8 cellular contexts compared by ENCODE assay signal in the genomic region with DNA sequence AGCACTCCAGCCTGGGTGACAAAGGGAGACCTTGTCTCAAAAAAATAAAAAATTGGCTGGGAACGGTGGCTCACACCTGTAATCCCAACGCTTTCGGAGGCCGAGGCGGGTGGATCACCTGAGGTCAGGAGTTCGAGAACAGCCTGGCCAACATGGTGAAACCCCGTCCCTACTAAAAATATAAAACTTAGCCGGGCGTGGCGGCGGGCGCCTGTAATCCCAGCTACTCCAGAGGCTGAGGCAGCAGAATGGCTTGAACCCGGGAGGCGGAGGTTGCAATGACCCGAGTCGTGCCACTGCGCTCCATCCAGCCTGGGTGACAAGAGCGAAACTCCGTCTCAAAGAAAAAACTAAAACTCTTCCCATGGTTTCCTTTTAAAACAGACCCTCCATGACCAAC. TPM values are rescaled to one million over a fixed set of nuclear protein-coding genes. Genes with fewer than 3 reads are reported as not detected.
A peak's percentile ranks its signal among the peaks of the same experiment; 100 is the strongest.
DNase-seq lines count a peak whose midpoint lies in the region; ATAC-seq, FAIRE-seq and TF ChIP-seq lines count a peak whose summit lies in the region.
"Not testable (repeated sequence)": the region's sequence is repeated elsewhere in the genome, so short reads cannot be mapped to it uniquely, and the experiment has no call there.

No MANE protein-coding gene starts in this region.

- H3K4me3 ChIP-seq in BE2C (ENCODE audit: low read depth, low read length) (peak overlapping the region; percentile 78), MM.1S (ENCODE audit: low read length) (peak overlapping the region; percentile 69), mammary epithelial cell (replicated peaks in 1 of 3; ENCODE audit: insufficient read depth in 1 of 3, low read depth in 2 of 3, low read length in 3 of 3) (peak overlapping the region; percentile 54 to 74 (median 62)), fibroblast of the aortic adventitia (ENCODE audit: low read depth, low read length) (peak overlapping the region; percentile 76), lower lobe of right lung (peak overlapping the region; percentile 92), pancreas (peak overlapping the region; percentile 79 to 83 (median 82)), suprapubic skin (peak overlapping the region; percentile 77)

- POLR2A ChIA-PET in activated CD8-positive, alpha-beta T cell treated with anti-CD3 and anti-CD28 coated beads, Interleukin-2, amount 10 ng/mL, durations not matched to agents 7 days and 5 days (lab: Charles Lee) = not testable (repeated sequence)

- dilution Hi-C loops in mammary epithelial cell (cut with HindIII; ENCODE audit: low sequenced_read_pairs) = not testable (repeated sequence)

- peak overlapping the region; percentile 22 for H3K4me3 Mint-ChIP-seq in activated CD8-positive, alpha-beta T cell treated with anti-CD3 and anti-CD28 coated beads, Interleukin-2, amount 10 ng/mL, durations not matched to agents 7 days and 5 days

- DNase-seq in BE2C; MM.1S; activated CD8-positive, alpha-beta T cell treated with anti-CD3 and anti-CD28 coated beads, Interleukin-2, amount 10 ng/mL, durations not matched to agents 7 days and 5 days; mammary epithelial cell; fibroblast of the aortic adventitia (ENCODE audit: low read depth); lower lobe of right lung; pancreas; suprapubic skin (ENCODE audit: low spot score in 2 of 2): not testable (repeated sequence)

- H3K4me2 ChIP-seq in MM.1S (ENCODE audit: low read depth, low read length) (peak overlapping the region; percentile 93), mammary epithelial cell (ENCODE audit: insufficient read depth, low read depth, low read length) (peak overlapping the region; percentile 99)

- H3K27ac ChIP-seq in MM.1S (ENCODE audit: low read length) = not testable (repeated sequence)
- H3K27ac ChIP-seq in mammary epithelial cell (ENCODE audit: insufficient read depth, low read depth, low read length) (peak overlapping the region; percentile 59), lower lobe of right lung (peak overlapping the region; percentile 84), pancreas (peak overlapping the region; percentile 57 to 88 (median 78)), suprapubic skin (peak overlapping the region; percentile 82)

- not testable (repeated sequence) for H3K9me3 Mint-ChIP-seq in activated CD8-positive, alpha-beta T cell treated with anti-CD3 and anti-CD28 coated beads, Interleukin-2, amount 10 ng/mL, durations not matched to agents 7 days and 5 days (ENCODE audit: insufficient read depth)

- H2AFZ ChIP-seq in MM.1S (ENCODE audit: low read length) = not testable (repeated sequence)
- peak overlapping the region; percentile 97 for H2AFZ ChIP-seq in mammary epithelial cell (ENCODE audit: low read depth, low read length)

- not testable (repeated sequence) for TF ChIP-seq EP300 in suprapubic skin (IDR thresholded peaks at IDR 0.05)

- BruUV-seq in mammary epithelial cell (replicated peaks; lab: Mats Ljungman, UMichigan) = not testable (repeated sequence)

- H3K9me2 ChIP-seq in MM.1S (replicated peaks; ENCODE audit: insufficient read depth, low read length) = not testable (repeated sequence)

- not testable (repeated sequence) for FAIRE-seq in pancreas (lab: Jason Lieb, UNC)

- intact Hi-C loops in mammary epithelial cell (cut with micrococcal nuclease); lower lobe of right lung (cut with DNase I); pancreas (cut with DNase I): not testable (repeated sequence)

- H3K27ac Mint-ChIP-seq in activated CD8-positive, alpha-beta T cell treated with anti-CD3 and anti-CD28 coated beads, Interleukin-2, amount 10 ng/mL, durations not matched to agents 7 days and 5 days = not testable (repeated sequence)

- WGBS in mammary epithelial cell (ENCODE audit: low coverage, missing lambda C conversion rate) = 92% methylated on average over 19 of the region's 19 CpGs
- WGBS in pancreas, 2 donors = 90 to 91% methylated on average over 19 of the region's 19 CpGs
- WGBS in suprapubic skin = 82% methylated on average over 19 of the region's 19 CpGs

- H3K9me3 ChIP-seq in BE2C; MM.1S (replicated peaks; ENCODE audit: insufficient read depth, low read length); mammary epithelial cell (replicated peaks; ENCODE audit: insufficient read depth, low read length); lower lobe of right lung; pancreas; suprapubic skin: not testable (repeated sequence)

- TF ChIP-seq CTCF in BE2C (IDR thresholded peaks at IDR 0.05; ENCODE audit: low read depth, low read length); MM.1S (IDR thresholded peaks at IDR 0.05; ENCODE audit: low read length); mammary epithelial cell (conservative IDR thresholded peaks at IDR 0.05 in 1 of 2, IDR thresholded peaks at IDR 0.05 in 1 of 2; ENCODE audit: extremely low read depth in 1 of 2, insufficient read depth in 1 of 2, low read depth in 1 of 2, low read length in 2 of 2); fibroblast of the aortic adventitia (IDR thresholded peaks at IDR 0.05; ENCODE audit: insufficient read depth, low read length); lower lobe of right lung (IDR thresholded peaks at IDR 0.05); pancreas (IDR thresholded peaks at IDR 0.05); suprapubic skin (IDR thresholded peaks at IDR 0.05): not testable (repeated sequence)

- not testable (repeated sequence) for H3F3A ChIP-seq in MM.1S (ENCODE audit: insufficient read depth, low read length)

- TF ChIP-seq POLR2A in suprapubic skin (IDR thresholded peaks at IDR 0.05) = not testable (repeated sequence)

- ATAC-seq in activated CD8-positive, alpha-beta T cell treated with anti-CD3 and anti-CD28 coated beads, Interleukin-2, amount 10 ng/mL, durations not matched to agents 7 days and 5 days; lower lobe of right lung; pancreas: not testable (repeated sequence)

- H3K27me3 ChIP-seq in BE2C; mammary epithelial cell (ENCODE audit: insufficient read depth, low read length); lower lobe of right lung (ENCODE audit: low read depth); pancreas; suprapubic skin: not testable (repeated sequence)
- peaks cover 34% of the 10 kb centered on the region for H3K27me3 ChIP-seq in MM.1S (replicated peaks; ENCODE audit: insufficient read depth, low read length)

- in situ Hi-C loops in mammary epithelial cell (cut with MboI; ENCODE audit: low sequenced_read_pairs in 2 of 2) = loop anchor here in 1 of 2 donors (25.0 kb wide), 1 partner anchor 153 kb away; no protein-coding TSS in a partner anchor

- not testable (repeated sequence) for H3K36me3 Mint-ChIP-seq in activated CD8-positive, alpha-beta T cell treated with anti-CD3 and anti-CD28 coated beads, Interleukin-2, amount 10 ng/mL, durations not matched to agents 7 days and 5 days (ENCODE audit: low read depth)

- not testable (repeated sequence) for H3K9ac ChIP-seq in MM.1S (ENCODE audit: low read length)
- H3K9ac ChIP-seq in mammary epithelial cell (ENCODE audit: insufficient read depth, low read length) = peak overlapping the region; percentile 63

- not testable (repeated sequence) for H4K20me1 ChIP-seq in MM.1S (ENCODE audit: insufficient read depth, low read length); mammary epithelial cell (ENCODE audit: insufficient read depth, low read length)

- peaks cover 36% of the 10 kb centered on the region for H3K27me3 Mint-ChIP-seq in activated CD8-positive, alpha-beta T cell treated with anti-CD3 and anti-CD28 coated beads, Interleukin-2, amount 10 ng/mL, durations not matched to agents 7 days and 5 days (ENCODE audit: low read depth)

- H3K4me1 ChIP-seq in BE2C; MM.1S (ENCODE audit: low read length); mammary epithelial cell (ENCODE audit: insufficient read depth, low read length); pancreas: not testable (repeated sequence)
- H3K4me1 ChIP-seq in lower lobe of right lung = peaks cover 26% of the 10 kb centered on the region
- peaks cover 41% of the 10 kb centered on the region for H3K4me1 ChIP-seq in suprapubic skin

- not testable (repeated sequence) for H3K79me2 ChIP-seq in MM.1S (ENCODE audit: low read length); mammary epithelial cell (ENCODE audit: insufficient read depth, low read length)

- not testable (repeated sequence) for H3K36me3 ChIP-seq in BE2C; MM.1S (replicated peaks; ENCODE audit: insufficient read depth, low read length); mammary epithelial cell (ENCODE audit: insufficient read depth, low read length); lower lobe of right lung; pancreas; suprapubic skin

- CTCF ChIA-PET in activated CD8-positive, alpha-beta T cell treated with anti-CD3 and anti-CD28 coated beads, Interleukin-2, amount 10 ng/mL, durations not matched to agents 7 days and 5 days (lab: Charles Lee) = interaction anchor here (2.3 to 3.8 kb wide), 3 partner anchors 12 to 155 kb away, joined by 7 to 22 read pairs (median 8); no protein-coding TSS in a partner anchor
- CTCF ChIA-PET in mammary epithelial cell (lab: Charles Lee; ENCODE audit: low non-redundant PET) = not testable (repeated sequence)

- H3K4me1 Mint-ChIP-seq in activated CD8-positive, alpha-beta T cell treated with anti-CD3 and anti-CD28 coated beads, Interleukin-2, amount 10 ng/mL, durations not matched to agents 7 days and 5 days (ENCODE audit: low read depth) = not testable (repeated sequence)

RNA-seq across cellular contexts. Expression of gene ZDHHC1, which starts 0.9 kb away (rescaled TPM):
- polyA plus RNA-seq in BE2C (2012; ENCODE audit: insufficient read depth, insufficient read length, low read depth) = 4.9 TPM
- under 1 TPM in 1 of 2 experiments, not detected in 1; 0.26 TPM for total RNA-seq in activated CD8-positive, alpha-beta T cell treated with anti-CD3 and anti-CD28 coated beads, Interleukin-2, amount 10 ng/mL, durations not matched to agents 7 days and 5 days
- total RNA-seq in mammary epithelial cell (1 to 10 TPM; 5.3 to 6.3 TPM), fibroblast of the aortic adventitia (ENCODE audit: low replicate concordance) (7.1 and 7.6 TPM in 2 replicates), lower lobe of right lung (18.9 TPM), pancreas (10 to 100 TPM in 2 of 6 donors, 1 to 10 TPM in 4; 8.1 to 11.3 (median 9.7) TPM), suprapubic skin (10 to 100 TPM; 14.0 to 31.0 (median 23.8) TPM)
- polyA plus RNA-seq in mammary epithelial cell (2.4 TPM), pancreas (10 to 100 TPM; 11.2 to 15.2 TPM)
- 0.88 TPM for polyA minus RNA-seq in mammary epithelial cell

RNA-seq across cellular contexts. Expression of gene HSD11B2, which starts 15.5 kb away (rescaled TPM):
- 1.1 TPM for polyA plus RNA-seq in BE2C (2012; ENCODE audit: insufficient read depth, insufficient read length, low read depth)
- total RNA-seq in activated CD8-positive, alpha-beta T cell treated with anti-CD3 and anti-CD28 coated beads, Interleukin-2, amount 10 ng/mL, durations not matched to agents 7 days and 5 days = not detected
- total RNA-seq in mammary epithelial cell = 1 to 10 TPM in 1 of 2 donors, under 1 TPM in 1; 0.56 to 1.8 TPM
- polyA plus RNA-seq in mammary epithelial cell = 1.00 TPM
- polyA minus RNA-seq in mammary epithelial cell = not detected
- not detected in 2 replicates for total RNA-seq in fibroblast of the aortic adventitia (ENCODE audit: low replicate concordance)
- total RNA-seq in lower lobe of right lung = 2.9 TPM
- 1 to 10 TPM; 1.4 to 6.8 (median 5.0) TPM for total RNA-seq in pancreas
- 10 to 100 TPM in 1 of 2 donors, 1 to 10 TPM in 1; 7.7 to 11.3 TPM for polyA plus RNA-seq in pancreas
- 100 to 1,000 TPM in 1 of 4 donors, 10 to 100 TPM in 3; 45.6 to 164 (median 69.1) TPM for total RNA-seq in suprapubic skin

RNA-seq across cellular contexts. Expression of gene TPPP3, which starts 22.1 kb away (rescaled TPM):
- 28.0 TPM for polyA plus RNA-seq in BE2C (2012; ENCODE audit: insufficient read depth, insufficient read length, low read depth)
- not detected for total RNA-seq in activated CD8-positive, alpha-beta T cell treated with anti-CD3 and anti-CD28 coated beads, Interleukin-2, amount 10 ng/mL, durations not matched to agents 7 days and 5 days
- total RNA-seq in mammary epithelial cell = not detected
- polyA plus RNA-seq in mammary epithelial cell = 0.14 TPM
- not detected for polyA minus RNA-seq in mammary epithelial cell
- 0.74 and 0.99 TPM in 2 replicates for total RNA-seq in fibroblast of the aortic adventitia (ENCODE audit: low replicate concordance)
- total RNA-seq in lower lobe of right lung = 123 TPM
- total RNA-seq in pancreas = 10 to 100 TPM in 2 of 6 donors, 1 to 10 TPM in 4; 4.5 to 30.3 (median 7.1) TPM
- 10 to 100 TPM; 30.1 to 76.2 TPM for polyA plus RNA-seq in pancreas
- 100 to 1,000 TPM in 3 of 4 donors, 10 to 100 TPM in 1; 47.6 to 182 (median 121) TPM for total RNA-seq in suprapubic skin

Comparison
In these comparisons a context has a peak if more than half of its experiments do, and no peak if none do; other contexts are left out.
1. RNA of gene HSD11B2, which starts 15.5 kb away (total RNA-seq): 45.6 to 164 TPM in suprapubic skin; 1.4 to 6.8 TPM in pancreas, 2.9 TPM in lower lobe of right lung (single experiment), 0.56 to 1.8 TPM in mammary epithelial cell, not detected in activated CD8-positive, alpha-beta T cell treated with anti-CD3 and anti-CD28 coated beads, Interleukin-2, amount 10 ng/mL, durations not matched to agents 7 days and 5 days and not detected in fibroblast of the aortic adventitia; every median in the first group is over 4 times any median in the second.
2. Peak in every context shown above with its lines, with median percentiles within 50 percentile points of each other: H3K4me3 ChIP-seq.